ENCODE assay signal across 22 cellular contexts in the genomic region with DNA sequence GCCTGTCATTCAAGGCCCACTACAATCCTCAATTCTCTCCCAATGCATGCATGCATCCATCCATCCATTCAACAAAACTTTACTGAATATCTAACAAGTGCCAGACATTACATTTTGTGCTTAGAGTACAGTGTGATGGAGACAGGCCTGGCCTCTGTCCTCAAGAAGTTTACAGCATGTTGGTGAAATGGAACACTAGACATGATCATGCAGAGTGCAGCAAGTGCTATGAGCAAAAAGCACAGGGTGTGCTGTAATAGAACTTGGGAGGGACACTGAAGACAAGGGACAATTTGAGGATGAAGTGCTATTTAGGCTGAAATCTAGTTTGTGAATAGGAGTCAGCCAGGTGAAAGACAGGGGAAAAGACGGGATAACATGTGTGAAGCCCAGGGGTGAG.
A peak's percentile ranks its signal among the peaks of the same experiment; 100 is the strongest.
DNase-seq lines count a peak whose midpoint lies in the region; ATAC-seq and TF ChIP-seq lines count a peak whose summit lies in the region.
"Had no signal": no experiment of that assay in that cellular context is flagged by ENCODE, and none has a peak within 500 bp of the region (broad histone marks: within the 10 kb centered on the region; RNA-seq: fewer than 3 reads in every experiment).

No MANE protein-coding gene starts in this region.

- no peak overlapping the region for H3K27ac ChIP-seq in CD4-positive, CD25-positive, alpha-beta regulatory T cell (ENCODE audit: insufficient read depth, low read length, poor library complexity, severe bottlenecking)
- H3K27ac ChIP-seq in GM23338 (ENCODE audit: low read depth) (no peak overlapping the region), trophoblast cell (ENCODE audit: low read depth, low read length) (no peak overlapping the region), vagina (peak overlapping the region; percentile 56)
- H3K27ac ChIP-seq: A549; BLaER1 treated with 17β-estradiol and CSF1 and Interleukin-3, amounts not matched to agents 10 nM and 100 nM had no signal

- peaks cover 14% of the 10 kb centered on the region; the same call in 1 of the 2 replicates for H3K9me2 ChIP-seq in GM23338 (ENCODE audit: insufficient read depth)

- no peak overlapping the region for H3K14ac ChIP-seq in trophoblast cell (ENCODE audit: low read length)

- H3K4me2 ChIP-seq in GM23338 (no peak overlapping the region), trophoblast cell (ENCODE audit: low read length) (no peak overlapping the region)
- H3K4me2 ChIP-seq: A549; BLaER1 treated with 17β-estradiol and CSF1 and Interleukin-3, amounts not matched to agents 10 nM and 100 nM had no signal

- no peaks in the 10 kb centered on the region for H3K36me3 ChIP-seq in CD4-positive, CD25-positive, alpha-beta regulatory T cell (ENCODE audit: control insufficient read depth, insufficient read depth, low read length)
- no peaks in the 10 kb centered on the region for H3K36me3 ChIP-seq in GM23338 (ENCODE audit: insufficient read depth)
- H3K36me3 ChIP-seq in trophoblast cell (ENCODE audit: control insufficient read depth in 1 of 2, insufficient read depth in 2 of 2, low read length in 2 of 2) = no peaks in the 10 kb centered on the region
- no peaks in the 10 kb centered on the region for H3K36me3 ChIP-seq in vagina
- H3K36me3 ChIP-seq: BE2C; BLaER1 treated with 17β-estradiol and CSF1 and Interleukin-3, amounts not matched to agents 10 nM and 100 nM; HAP-1 had no signal

- peak overlapping the region in 2 of 3 donors; percentile 3 to 12 for H3K27ac Mint-ChIP-seq in CD4-positive, CD25-positive, alpha-beta regulatory T cell
- H3K27ac Mint-ChIP-seq in GM23338 = peak overlapping the region; percentile 4; the same call in 1 of the 2 replicates
- H3K27ac Mint-ChIP-seq: CD14-positive monocyte; CD4-positive, alpha-beta memory T cell; HFFc6 had no signal

- H3K4ac ChIP-seq in trophoblast cell (ENCODE audit: low read depth, low read length) = no peak overlapping the region

- H3K4me3 ChIP-seq in CD4-positive, CD25-positive, alpha-beta regulatory T cell (ENCODE audit: low read depth, low read length) = no peak overlapping the region
- no peak overlapping the region for H3K4me3 ChIP-seq in GM23338
- H3K4me3 ChIP-seq in trophoblast cell (ENCODE audit: low read depth, low read length) = no peak overlapping the region
- H3K4me3 ChIP-seq in vagina = no peak overlapping the region
- H3K4me3 ChIP-seq: A549; BLaER1 treated with 17β-estradiol and CSF1 and Interleukin-3, amounts not matched to agents 10 nM and 100 nM; HAP-1 had no signal

- H3K4me1 ChIP-seq in CD4-positive, CD25-positive, alpha-beta regulatory T cell (ENCODE audit: control insufficient read depth, insufficient read depth, low read length, poor library complexity, severe bottlenecking) = no peaks in the 10 kb centered on the region
- peaks cover 10% of the 10 kb centered on the region for H3K4me1 ChIP-seq in GM23338 (ENCODE audit: insufficient read depth)
- H3K4me1 ChIP-seq in trophoblast cell (ENCODE audit: control insufficient read depth in 1 of 2, insufficient read depth in 2 of 2, low read length in 2 of 2) = no peaks in the 10 kb centered on the region
- H3K4me1 ChIP-seq in vagina = peaks cover 37% of the 10 kb centered on the region
- H3K4me1 ChIP-seq: BLaER1 treated with 17β-estradiol and CSF1 and Interleukin-3, amounts not matched to agents 10 nM and 100 nM had no signal

- H3K79me1 ChIP-seq in trophoblast cell (ENCODE audit: low read length) = no peaks in the 10 kb centered on the region

- H3K79me2 ChIP-seq in GM23338 (replicated peaks; ENCODE audit: insufficient read depth) = no peaks in the 10 kb centered on the region
- H3K79me2 ChIP-seq in trophoblast cell (ENCODE audit: control insufficient read depth, insufficient read depth, low read length, poor library complexity) = no peaks in the 10 kb centered on the region

- TF ChIP-seq POLR2A in vagina (IDR thresholded peaks at IDR 0.05) = no peak

- H2AFZ ChIP-seq in GM23338 (no peak overlapping the region), trophoblast cell (ENCODE audit: insufficient read depth, low read length, poor library complexity) (no peak overlapping the region)

- in situ Hi-C loops in G401 (cut with HindIII; ENCODE audit: low sequenced_read_pairs) = no loop called here

- no peaks in the 10 kb centered on the region for H3K9me3 ChIP-seq in CD4-positive, CD25-positive, alpha-beta regulatory T cell (ENCODE audit: control insufficient read depth in 2 of 2, low read length in 2 of 2)
- H3K9me3 ChIP-seq in trophoblast cell (ENCODE audit: insufficient read depth, low read depth, low read length) (no peaks in the 10 kb centered on the region), vagina (no peaks in the 10 kb centered on the region)
- H3K9me3 ChIP-seq: A549, BE2C, HAP-1 had no signal

- H3F3A ChIP-seq in GM23338 (replicated peaks; ENCODE audit: low read depth) = no peaks in the 10 kb centered on the region

- peaks cover 0 to 4% (median 0%) of the 10 kb centered on the region in 7 donors for H3K9me3 Mint-ChIP-seq in CD4-positive, CD25-positive, alpha-beta regulatory T cell
- no peaks in the 10 kb centered on the region for H3K9me3 Mint-ChIP-seq in GM23338
- H3K9me3 Mint-ChIP-seq: HFFc6 had no signal

- no peaks in the 10 kb centered on the region for H4K20me1 ChIP-seq in GM23338 (replicated peaks; ENCODE audit: insufficient read depth)
- H4K20me1 ChIP-seq: BLaER1 treated with 17β-estradiol and CSF1 and Interleukin-3, amounts not matched to agents 10 nM and 100 nM had no signal

- no peak for ATAC-seq in CD4-positive, CD25-positive, alpha-beta regulatory T cell (ENCODE audit: low read depth in 2 of 2)
- ATAC-seq in GM23338 (no peak), HG02973 (IDR thresholded peaks at IDR 0.05; ENCODE audit: unreplicated experiment) (no peak)
- ATAC-seq: A549 had no signal

- no peak overlapping the region for H3K4me3 Mint-ChIP-seq in CD4-positive, CD25-positive, alpha-beta regulatory T cell
- H3K4me3 Mint-ChIP-seq in GM23338 = no peak overlapping the region
- H3K4me3 Mint-ChIP-seq: CD14-positive monocyte; CD4-positive, alpha-beta memory T cell; HFFc6 had no signal

- H3K23ac ChIP-seq in trophoblast cell (ENCODE audit: low read length) = peak overlapping the region; percentile 40

- no peaks in the 10 kb centered on the region for H3K27me3 Mint-ChIP-seq in CD4-positive, CD25-positive, alpha-beta regulatory T cell
- H3K27me3 Mint-ChIP-seq in GM23338 (ENCODE audit: insufficient read depth, low read depth, poor library complexity) = peaks cover 1% of the 10 kb centered on the region

- H3K18ac ChIP-seq in trophoblast cell (ENCODE audit: low read length) = no peak overlapping the region

- no peak overlapping the region for H2BK120ac ChIP-seq in trophoblast cell (ENCODE audit: insufficient read depth, low read length, poor library complexity)

- no peak overlapping the region for H4K12ac ChIP-seq in trophoblast cell (ENCODE audit: low read depth, low read length)

- H2AK5ac ChIP-seq in trophoblast cell (ENCODE audit: low read length) = no peak overlapping the region

- WGBS in trophoblast cell (ENCODE audit: extremely low coverage, insufficient coverage, insufficient read length) = no CpG with 5 or more reads among the region's 1 CpG

- TF ChIP-seq CTCF in GM23338 (conservative IDR thresholded peaks at IDR 0.05; ENCODE audit: low read depth in 2 of 2) = no peak
- no peak for TF ChIP-seq CTCF in vagina (IDR thresholded peaks at IDR 0.05)

- no peak overlapping the region for H3K9ac ChIP-seq in trophoblast cell (ENCODE audit: low read length)
- H3K9ac ChIP-seq: BLaER1 treated with 17β-estradiol and CSF1 and Interleukin-3, amounts not matched to agents 10 nM and 100 nM had no signal

- H2BK12ac ChIP-seq in trophoblast cell (ENCODE audit: low read length) = no peak overlapping the region

- no peak for DNase-seq in CD4-positive, CD25-positive, alpha-beta regulatory T cell
- DNase-seq in GM23338 (ENCODE audit: low spot score) (no peak), trophoblast cell (no peak), vagina (ENCODE audit: extremely low spot score in 2 of 2) (no peak), G401 (ENCODE audit: low spot score) (no peak), dedifferentiated amniotic fluid mesenchymal stem cell (ENCODE audit: extremely low spot score) (no peak)
- DNase-seq: 8988T; ACHN; AML-193; BE2C; Calu3; CD4-positive, alpha-beta memory T cell; COR-L47; DMS53; DMS79 treated with DMSO at 0.1 percent for 48 hours; GOT3; HFFc6 had no signal

- no peak overlapping the region for H2BK5ac ChIP-seq in trophoblast cell (ENCODE audit: low read depth, low read length, poor library complexity)

- no peaks in the 10 kb centered on the region for H3K27me3 ChIP-seq in CD4-positive, CD25-positive, alpha-beta regulatory T cell (ENCODE audit: control insufficient read depth, insufficient read depth, low read length)
- H3K27me3 ChIP-seq in GM23338 (ENCODE audit: insufficient read depth) (no peaks in the 10 kb centered on the region), trophoblast cell (ENCODE audit: insufficient read depth, low read length) (no peaks in the 10 kb centered on the region), vagina (no peaks in the 10 kb centered on the region)
- H3K27me3 ChIP-seq: BE2C; BLaER1 treated with 17β-estradiol and CSF1 and Interleukin-3, amounts not matched to agents 10 nM and 100 nM had no signal

- intact Hi-C loops in vagina (cut with DNase I) = no loop called here

- no peaks in the 10 kb centered on the region for H3K36me3 Mint-ChIP-seq in CD4-positive, CD25-positive, alpha-beta regulatory T cell
- no peaks in the 10 kb centered on the region for H3K36me3 Mint-ChIP-seq in GM23338 (ENCODE audit: low read depth)
- H3K36me3 Mint-ChIP-seq: CD14-positive monocyte; CD4-positive, alpha-beta memory T cell had no signal

- no peaks in the 10 kb centered on the region for H3K4me1 Mint-ChIP-seq in CD4-positive, CD25-positive, alpha-beta regulatory T cell
- peaks cover 9% of the 10 kb centered on the region for H3K4me1 Mint-ChIP-seq in GM23338
- H3K4me1 Mint-ChIP-seq: CD14-positive monocyte had no signal

- H4K91ac ChIP-seq in trophoblast cell (ENCODE audit: low read depth, low read length) = no peak overlapping the region

- H4K8ac ChIP-seq in trophoblast cell (ENCODE audit: low read depth, low read length) = no peak overlapping the region

TF ChIP-seq in GM23338, 12 proteins besides CTCF, POLR2A, EP300 and RAD21 (continues in another document):
- TF ChIP-seq STAT1 (IDR thresholded peaks at IDR 0.05; ENCODE audit: unreplicated experiment) = no peak
